Comparison of ENCODE assay signal across 28 cellular contexts in the genomic region with DNA sequence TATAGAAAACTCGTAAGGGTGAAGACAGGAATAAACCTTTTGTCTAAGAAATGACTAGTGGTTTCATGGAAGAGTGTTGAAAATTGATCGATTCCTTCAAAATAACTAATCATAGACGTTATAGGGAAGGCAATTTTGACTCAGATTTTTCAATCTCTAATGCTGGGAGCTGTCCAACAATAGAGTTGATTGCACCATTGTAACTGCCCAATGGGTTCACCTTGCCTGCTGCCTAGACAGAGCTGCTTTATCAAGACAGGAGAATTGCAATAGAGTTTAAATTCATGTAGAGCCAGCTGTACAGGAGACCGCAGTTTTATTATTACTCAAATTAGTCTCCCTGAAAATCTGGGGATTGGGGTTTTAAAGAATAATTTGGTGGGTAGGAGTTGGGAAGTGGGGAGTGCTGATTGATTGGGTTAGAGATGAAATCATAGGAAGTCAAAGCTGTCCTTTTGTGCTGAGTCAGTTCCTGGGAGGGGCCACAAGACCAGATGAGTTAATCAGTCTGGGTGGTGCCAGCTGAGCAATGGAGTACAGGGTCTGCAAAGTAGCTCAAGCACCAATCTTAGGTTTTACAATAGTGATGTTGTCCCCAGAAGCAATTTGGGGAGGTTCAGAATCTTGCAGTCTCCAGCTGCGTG. TPM values are rescaled to one million over a fixed set of nuclear protein-coding genes. Genes with fewer than 3 reads are reported as not detected.
DNase-seq lines count a peak whose midpoint lies in the region; ATAC-seq and TF ChIP-seq lines count a peak whose summit lies in the region.
"Had no signal": no experiment of that assay in that cellular context is flagged by ENCODE, and none has a peak within 500 bp of the region (broad histone marks: within the 10 kb centered on the region; RNA-seq: fewer than 3 reads in every experiment).

No MANE protein-coding gene starts in this region.

- no peaks in the 10 kb centered on the region for H4K20me1 ChIP-seq in PC-3 (ENCODE audit: low read length)
- H4K20me1 ChIP-seq: BLaER1 had no signal

- no peaks in the 10 kb centered on the region for H3K79me2 ChIP-seq in PC-3 (ENCODE audit: low read length)

- no peak overlapping the region for H3K4me3 Mint-ChIP-seq in activated CD4-positive, alpha-beta T cell treated with anti-CD3 and anti-CD28 coated beads, Interleukin-2, amount 10 ng/mL, durations not matched to agents 24 days and 14 days
- H3K4me3 Mint-ChIP-seq: immature natural killer cell had no signal

- no TSS peak for BruUV-seq in PC-3 (replicated peaks; lab: Mats Ljungman, UMichigan)

- H3K27ac Mint-ChIP-seq in activated CD4-positive, alpha-beta T cell treated with anti-CD3 and anti-CD28 coated beads, Interleukin-2, amount 10 ng/mL, durations not matched to agents 24 days and 14 days, result no peak overlapping the region
- H3K27ac Mint-ChIP-seq: immature natural killer cell had no signal

- no peaks in the 10 kb centered on the region for H3K4me1 ChIP-seq in PC-3 (ENCODE audit: insufficient read depth, low read length)

- peak; percentile 60 for DNase-seq in A172 (ENCODE audit: low spot score)
- peak; percentile 36 for DNase-seq in H4 (ENCODE audit: low spot score)
- DNase-seq in PC-3, result peak; percentile 17
- DNase-seq in epithelial cell of esophagus (ENCODE audit: low read depth), result peak; percentile 5
- DNase-seq in stimulated activated CD4-positive, alpha-beta T cell treated with anti-CD3 and anti-CD28 coated beads, Interleukin-1b, Interleukin-23, amount 100 ng/mL, for 48 hours, result no peak
- no peak for DNase-seq in DMS53 (lab: John Stamatoyannopoulos, UW)
- no peak for DNase-seq in nucleus accumbens (lab: John Stamatoyannopoulos, UW)
- DNase-seq in activated CD4-positive, alpha-beta T cell treated with anti-CD3 and anti-CD28 coated beads, Interleukin-2, amount 10 ng/mL, durations not matched to agents 24 days and 14 days, result no peak
- DNase-seq: ACHN; activated CD4-positive, alpha-beta T cell treated with anti-CD3 and anti-CD28 coated beads for 1 hour; activated naive CD4-positive, alpha-beta T cell treated with Interleukin-2 at 50 U/mL for 16 hours; activated T-cell treated with anti-CD3 and anti-CD28 coated beads, Interleukin-2, amount 50 U/mL, for 1 hour; amniotic stem cell; dermis blood vessel endothelial cell; H7; heart right ventricle; immature natural killer cell; KG1; mucosa of descending colon; NCI-H1105 treated with DMSO at 0.1 percent for 48 hours; posterior cingulate gyrus; T-helper 9 cell; trophoblast cell had no signal

- peaks cover 11% of the 10 kb centered on the region for H3K27me3 Mint-ChIP-seq in activated CD4-positive, alpha-beta T cell treated with anti-CD3 and anti-CD28 coated beads, Interleukin-2, amount 10 ng/mL, durations not matched to agents 24 days and 14 days

- H3K9me3 ChIP-seq in PC-3 (ENCODE audit: low read length), result no peaks in the 10 kb centered on the region; the same call in 1 of the 2 replicates
- H3K9me3 ChIP-seq: mucosa of descending colon had no signal

- H3K4me3 ChIP-seq in PC-3 (ENCODE audit: low read length), result no peak overlapping the region
- no peak overlapping the region for H3K4me3 ChIP-seq in epithelial cell of esophagus (ENCODE audit: low read length)
- H3K4me3 ChIP-seq: BLaER1, heart right ventricle, mucosa of descending colon had no signal

- H3K36me3 ChIP-seq in PC-3 (ENCODE audit: low read depth, low read length), result no peaks in the 10 kb centered on the region
- H3K36me3 ChIP-seq: BLaER1, heart right ventricle had no signal

- H2AFZ ChIP-seq in PC-3 (ENCODE audit: low read length), result no peak overlapping the region

- TF ChIP-seq CTCF in PC-3 (conservative IDR thresholded peaks at IDR 0.05; ENCODE audit: low read depth, low read length), result no peak
- TF ChIP-seq CTCF in epithelial cell of esophagus (IDR thresholded peaks at IDR 0.05; ENCODE audit: insufficient read depth, low read depth, low read length, missing control alignments), result no peak

- intact Hi-C loops in PC-3 (cut with micrococcal nuclease), result no loop called here
- intact Hi-C loops in activated CD4-positive, alpha-beta T cell treated with anti-CD3 and anti-CD28 coated beads, Interleukin-2, amount 10 ng/mL, durations not matched to agents 24 days and 14 days (cut with micrococcal nuclease), result no loop called here

- H3K27ac ChIP-seq in PC-3 (ENCODE audit: low read length), result no peak overlapping the region
- H3K27ac ChIP-seq: BLaER1, heart right ventricle, RWPE1 had no signal

- ATAC-seq in PC-3, result no peak
- ATAC-seq: heart right ventricle, mucosa of descending colon, sciatic nerve had no signal

- POLR2A ChIA-PET in PC-3 (lab: Charles Lee; ENCODE audit: unreplicated experiment), result no interaction called here

- H3K4me2 ChIP-seq in PC-3 (ENCODE audit: low read length), result no peak overlapping the region
- H3K4me2 ChIP-seq: BLaER1 had no signal

- H3F3A ChIP-seq in PC-3 (ENCODE audit: low read length, unreplicated experiment), result no peaks in the 10 kb centered on the region

- no peaks in the 10 kb centered on the region for H3K36me3 Mint-ChIP-seq in activated CD4-positive, alpha-beta T cell treated with anti-CD3 and anti-CD28 coated beads, Interleukin-2, amount 10 ng/mL, durations not matched to agents 24 days and 14 days (ENCODE audit: low read depth)
- H3K36me3 Mint-ChIP-seq: immature natural killer cell had no signal

- no peaks in the 10 kb centered on the region for H3K9me3 Mint-ChIP-seq in activated CD4-positive, alpha-beta T cell treated with anti-CD3 and anti-CD28 coated beads, Interleukin-2, amount 10 ng/mL, durations not matched to agents 24 days and 14 days
- H3K9me3 Mint-ChIP-seq: immature natural killer cell had no signal

- peaks cover 4% of the 10 kb centered on the region for H3K4me1 Mint-ChIP-seq in activated CD4-positive, alpha-beta T cell treated with anti-CD3 and anti-CD28 coated beads, Interleukin-2, amount 10 ng/mL, durations not matched to agents 24 days and 14 days
- H3K4me1 Mint-ChIP-seq: immature natural killer cell had no signal

- CTCF ChIA-PET in PC-3 (lab: Charles Lee), result no interaction called here

- peaks cover 38% of the 10 kb centered on the region for H3K27me3 ChIP-seq in PC-3 (ENCODE audit: low read length)
- H3K27me3 ChIP-seq: BLaER1 had no signal

- H3K9me2 ChIP-seq in PC-3 (replicated peaks; ENCODE audit: low read length), result no peaks in the 10 kb centered on the region

- H3K9ac ChIP-seq in PC-3 (ENCODE audit: low read length), result no peak overlapping the region
- H3K9ac ChIP-seq: BLaER1 had no signal

RNA-seq across cellular contexts. Expression of gene ADGRE2, which starts 16.8 kb away (rescaled TPM):
- total RNA-seq in A172 (2014; rRNA removed; shearing (Covaris generic)), result 0.02 and 0.10 TPM in 2 replicates
- 0.12 and 0.76 TPM in 2 replicates for total RNA-seq in H4 (2014; rRNA removed; shearing (Covaris generic))
- 2.5 and 4.2 TPM in 2 replicates for total RNA-seq in PC-3 (2014; rRNA removed)
- 1.8 and 2.8 TPM in 2 replicates for total RNA-seq in activated CD4-positive, alpha-beta T cell treated with anti-CD3 and anti-CD28 coated beads, Interleukin-2, amount 10 ng/mL, durations not matched to agents 24 days and 14 days
- total RNA-seq: H7 had no signal

RNA-seq across cellular contexts. Expression of gene OR7A5, which starts 39.8 kb away (rescaled TPM):
- not detected in 2 replicates for total RNA-seq in A172 (2014; rRNA removed; shearing (Covaris generic))
- not detected in 2 replicates for total RNA-seq in H4 (2014; rRNA removed; shearing (Covaris generic))
- total RNA-seq in PC-3 (2014; rRNA removed), result not detected in 2 replicates
- total RNA-seq in activated CD4-positive, alpha-beta T cell treated with anti-CD3 and anti-CD28 coated beads, Interleukin-2, amount 10 ng/mL, durations not matched to agents 24 days and 14 days, result not detected in 2 replicates
- total RNA-seq: dermis blood vessel endothelial cell, H7, heart right ventricle, mucosa of descending colon, NCI-H460 had no signal

RNA-seq across cellular contexts. Expression of gene OR7C1, which starts 39.8 kb away (rescaled TPM):
- total RNA-seq in A172 (2014; rRNA removed; shearing (Covaris generic)), result not detected in 2 replicates
- not detected in 2 replicates for total RNA-seq in H4 (2014; rRNA removed; shearing (Covaris generic))
- total RNA-seq in PC-3 (2014; rRNA removed), result not detected in 2 replicates
- not detected in 2 replicates for total RNA-seq in activated CD4-positive, alpha-beta T cell treated with anti-CD3 and anti-CD28 coated beads, Interleukin-2, amount 10 ng/mL, durations not matched to agents 24 days and 14 days
- total RNA-seq: dermis blood vessel endothelial cell, H7, mucosa of descending colon, NCI-H460 had no signal

RNA-seq across cellular contexts. Expression of gene OR7A10, which starts 53.5 kb away (rescaled TPM):
- total RNA-seq in A172 (2014; rRNA removed; shearing (Covaris generic)), result not detected in 2 replicates
- not detected in 2 replicates for total RNA-seq in H4 (2014; rRNA removed; shearing (Covaris generic))
- total RNA-seq in PC-3 (2014; rRNA removed), result not detected in 2 replicates
- not detected in 2 replicates for total RNA-seq in activated CD4-positive, alpha-beta T cell treated with anti-CD3 and anti-CD28 coated beads, Interleukin-2, amount 10 ng/mL, durations not matched to agents 24 days and 14 days
- total RNA-seq: dermis blood vessel endothelial cell, H7, heart right ventricle, lower leg skin, mucosa of descending colon, NCI-H460, sciatic nerve had no signal

Comparison
In these comparisons a context has a peak if more than half of its experiments do, and no peak if none do; other contexts are left out.
1. DNase-seq: peak in A172 (single experiment), H4 (single experiment), PC-3 (single experiment) and epithelial cell of esophagus (single experiment); none in stimulated activated CD4-positive, alpha-beta T cell treated with anti-CD3 and anti-CD28 coated beads, Interleukin-1b, Interleukin-23, amount 100 ng/mL, for 48 hours (single experiment), DMS53 (single experiment), nucleus accumbens (0 of 56) and activated CD4-positive, alpha-beta T cell treated with anti-CD3 and anti-CD28 coated beads, Interleukin-2, amount 10 ng/mL, durations not matched to agents 24 days and 14 days (single experiment).